ENCODE assay signal across 10 cellular contexts in the genomic region with DNA sequence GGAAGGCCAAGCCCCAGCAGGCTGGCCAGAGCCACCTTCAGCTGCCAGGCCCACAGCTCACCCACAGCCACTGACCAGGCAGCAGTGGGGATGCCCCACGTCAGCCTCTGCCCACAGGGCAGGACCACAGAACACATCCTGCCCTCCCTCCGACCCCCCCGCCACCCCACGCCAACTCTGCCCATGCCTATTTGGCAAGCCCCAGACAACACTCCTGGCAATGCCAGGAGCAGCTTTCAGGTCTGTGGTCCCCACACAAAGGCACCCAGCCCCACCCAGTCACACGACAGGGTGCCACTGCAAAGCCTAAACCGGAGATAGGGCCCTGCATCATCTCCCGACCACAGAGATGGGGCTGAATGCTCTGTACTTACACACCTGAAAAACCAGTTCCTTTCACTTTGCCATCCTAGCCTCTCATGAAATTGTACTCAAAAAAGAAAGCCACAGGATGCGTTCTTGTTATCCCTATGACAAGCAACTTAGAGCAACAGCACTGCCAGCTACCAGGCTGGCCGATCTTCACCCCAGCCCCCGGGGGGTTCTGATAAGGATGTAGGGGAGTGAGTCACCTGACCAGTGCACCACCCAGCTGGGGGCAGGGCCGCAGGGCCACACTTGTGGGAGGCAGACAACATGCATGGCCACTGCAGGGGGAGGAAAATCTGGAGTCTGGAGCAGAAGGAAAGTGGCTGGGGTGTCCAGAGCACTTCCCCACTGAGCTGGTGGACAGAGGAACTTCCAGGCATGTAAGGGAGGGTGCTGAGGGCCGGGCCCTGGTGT. TPM values are rescaled to one million over a fixed set of nuclear protein-coding genes. Genes with fewer than 3 reads are reported as not detected.
DNase-seq lines count a peak whose midpoint lies in the region; ATAC-seq and TF ChIP-seq lines count a peak whose summit lies in the region.
"Had no signal": no experiment of that assay in that cellular context is flagged by ENCODE, and none has a peak within 500 bp of the region (broad histone marks: within the 10 kb centered on the region; RNA-seq: fewer than 3 reads in every experiment).

No MANE protein-coding gene starts in this region.

- no peaks in the 10 kb centered on the region for H3K27me3 Mint-ChIP-seq in activated naive CD4-positive, alpha-beta T cell treated with anti-CD3 and anti-CD28 coated beads for 36 hours (ENCODE audit: low read depth)
- no peaks in the 10 kb centered on the region for H3K27me3 Mint-ChIP-seq in natural killer cell (ENCODE audit: low read depth in 2 of 2)

- DNase-seq in NCI-H2107 treated with DMSO at 0.1 percent for 48 hours (lab: John Stamatoyannopoulos, UW; ENCODE audit: unreplicated experiment) (peak; percentile 53), NCI-H2107 (lab: John Stamatoyannopoulos, UW) (no peak), NCI-H226 (peak; percentile 8), natural killer cell (no peak), NCI-H2227 treated with DMSO at 0.1 percent for 48 hours (lab: John Stamatoyannopoulos, UW) (no peak)
- DNase-seq in activated naive CD4-positive, alpha-beta T cell treated with anti-CD3 and anti-CD28 coated beads for 36 hours, result peak; percentile 27
- DNase-seq: anterior cingulate cortex; stimulated activated CD4-positive, alpha-beta T cell treated with anti-CD3 and anti-CD28 coated beads, Interleukin-15, amount 100 ng/mL, for 24 hours had no signal

- TF ChIP-seq CTCF in natural killer cell (IDR thresholded peaks at IDR 0.05), result no peak

- H3K27ac Mint-ChIP-seq in activated naive CD4-positive, alpha-beta T cell treated with anti-CD3 and anti-CD28 coated beads for 36 hours, result peak overlapping the region; percentile 38
- peak overlapping the region in 1 of 2 donors; percentile 89 for H3K27ac Mint-ChIP-seq in natural killer cell

- H3K4me3 Mint-ChIP-seq in activated naive CD4-positive, alpha-beta T cell treated with anti-CD3 and anti-CD28 coated beads for 36 hours, result no peak overlapping the region
- peak overlapping the region; percentile 55 for H3K4me3 Mint-ChIP-seq in natural killer cell

- H3K4me1 Mint-ChIP-seq in activated naive CD4-positive, alpha-beta T cell treated with anti-CD3 and anti-CD28 coated beads for 36 hours (ENCODE audit: low read depth), result peaks cover 11% of the 10 kb centered on the region
- H3K4me1 Mint-ChIP-seq in natural killer cell, result peaks cover 12% of the 10 kb centered on the region in 2 donors

- H3K9me3 Mint-ChIP-seq in activated naive CD4-positive, alpha-beta T cell treated with anti-CD3 and anti-CD28 coated beads for 36 hours, result no peaks in the 10 kb centered on the region
- no peaks in the 10 kb centered on the region for H3K9me3 Mint-ChIP-seq in natural killer cell

- intact Hi-C loops in activated naive CD4-positive, alpha-beta T cell treated with anti-CD3 and anti-CD28 coated beads for 36 hours (cut with micrococcal nuclease), result no loop called here
- intact Hi-C loops in natural killer cell (cut with micrococcal nuclease), result no loop called here

- H3K36me3 Mint-ChIP-seq in activated naive CD4-positive, alpha-beta T cell treated with anti-CD3 and anti-CD28 coated beads for 36 hours (ENCODE audit: low read depth), result peaks cover 7% of the 10 kb centered on the region
- no peaks in the 10 kb centered on the region for H3K36me3 Mint-ChIP-seq in natural killer cell

- peak; percentile 58 to 78 (median 72) for ATAC-seq in natural killer cell
- no peak for ATAC-seq in HG03139 (IDR thresholded peaks at IDR 0.05; ENCODE audit: unreplicated experiment)
- no peak for ATAC-seq in HG03469 (IDR thresholded peaks at IDR 0.05; ENCODE audit: unreplicated experiment)

- CTCF ChIA-PET in activated naive CD4-positive, alpha-beta T cell treated with anti-CD3 and anti-CD28 coated beads for 36 hours (lab: Charles Lee), result interaction anchor here (2.0 kb wide), 1 partner anchor 255 kb away, joined by 6 read pairs; no protein-coding TSS in a partner anchor

RNA-seq across cellular contexts. Expression of gene UBE2G2, which starts 36.2 kb away (rescaled TPM):
- total RNA-seq in activated naive CD4-positive, alpha-beta T cell treated with anti-CD3 and anti-CD28 coated beads for 36 hours, result 10 to 100 TPM; 94.0 to 95.2 TPM
- 100 to 1,000 TPM in 2 of 3 donors, 10 to 100 TPM in 1; 89.1 to 109 (median 107) TPM for total RNA-seq in natural killer cell

RNA-seq across cellular contexts. Expression of gene SUMO3, which starts 52.4 kb away (rescaled TPM):
- 10 to 100 TPM; 87.1 to 94.7 TPM for total RNA-seq in activated naive CD4-positive, alpha-beta T cell treated with anti-CD3 and anti-CD28 coated beads for 36 hours
- total RNA-seq in natural killer cell, result 10 to 100 TPM; 64.0 to 70.1 (median 65.2) TPM

RNA-seq across cellular contexts. Expression of gene TSPEAR, which starts 54.0 kb away (rescaled TPM):
- not detected for total RNA-seq in activated naive CD4-positive, alpha-beta T cell treated with anti-CD3 and anti-CD28 coated beads for 36 hours
- not detected for total RNA-seq in natural killer cell

Comparison
In these comparisons a context has a peak if more than half of its experiments do, and no peak if none do; other contexts are left out.
1. DNase-seq: peak in NCI-H2107 treated with DMSO at 0.1 percent for 48 hours (single experiment), NCI-H226 (single experiment) and activated naive CD4-positive, alpha-beta T cell treated with anti-CD3 and anti-CD28 coated beads for 36 hours (single experiment); none in NCI-H2107 (single experiment), natural killer cell (single experiment) and NCI-H2227 treated with DMSO at 0.1 percent for 48 hours (single experiment).
2. ATAC-seq: peak in natural killer cell (3 of 3); none in HG03139 (single experiment) and HG03469 (single experiment).